Comparison of ENCODE assay signal across 7 cellular contexts in the genomic region with DNA sequence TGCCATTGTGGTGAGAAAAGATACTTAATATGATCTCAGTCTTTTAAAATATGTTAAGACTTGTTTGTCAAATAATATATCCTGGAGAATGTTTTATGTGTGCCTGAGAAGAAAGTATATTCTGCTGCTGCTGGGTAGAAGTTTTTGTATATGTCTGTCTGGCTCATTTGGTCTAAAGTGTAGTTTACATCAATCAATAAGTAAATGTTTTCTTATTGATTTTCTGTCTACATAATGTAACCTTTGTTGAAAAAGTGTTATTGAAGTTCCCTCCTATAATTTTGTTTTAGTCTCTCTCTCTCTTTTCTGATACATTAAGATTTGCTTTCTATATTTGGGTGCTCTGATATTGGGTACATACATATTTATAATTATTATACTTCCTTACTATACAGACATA.
"Had no signal": no experiment of that assay in that cellular context is flagged by ENCODE, and none has a peak within 500 bp of the region (broad histone marks: within the 10 kb centered on the region; RNA-seq: fewer than 3 reads in every experiment).

No MANE protein-coding gene starts in this region.

- ATAC-seq: GM12878 had no signal

- DNase-seq: GDM1, GF-D8 had no signal

- H3K4me3 ChIP-seq: GM12878 had no signal

- FAIRE-seq: GM12878, GM12891, GM12892, GM18507, GM19239 had no signal
